32 cellular contexts compared by ENCODE assay signal in genomic region chr7:1286946-1287628, GRCh38. TPM values are rescaled to one million over a fixed set of nuclear protein-coding genes. Genes with fewer than 3 reads are reported as not detected.
"Had no signal": no experiment of that assay in that cellular context is flagged by ENCODE, and none has a peak within 500 bp of the region (broad histone marks: within the 10 kb centered on the region; RNA-seq: fewer than 3 reads in every experiment).

No MANE protein-coding gene starts in this region.

- H3K9me3 ChIP-seq: sigmoid colon, upper lobe of right lung had no signal

- H3K27ac ChIP-seq: cardiac muscle cell, sigmoid colon, upper lobe of right lung, WERI-Rb-1 had no signal

- H3K9me3 Mint-ChIP-seq: activated naive CD4-positive, alpha-beta T cell treated with anti-CD3 and anti-CD28 coated beads, Interleukin-2, amount 10 ng/mL, durations not matched to agents 7 days and 5 days; activated T-helper 1 cell treated with anti-CD3 and anti-CD28 coated beads, Interleukin-12 subunit alpha, Interleukin-12 subunit beta, Interleukin-2, Interleukin-4 antibody, amounts not matched to agents 30 ng/mL and 10 ng/mL and 1 ng/mL, durations not matched to agents 14 hours and 24 hours and 36 hours; effector memory CD8-positive, alpha-beta T cell; immature natural killer cell; mesothelial cell of epicardium; neural crest cell; stimulated activated memory B cell treated with anti-CD40 and anti-IgM and Interleukin-4, amounts not matched to agents 10 μg/mL and 1 μg/mL and 100 μg/mL, for 72 hours; stimulated activated naive CD8-positive, alpha-beta T cell treated with anti-CD3 and anti-CD28 coated beads, Interleukin-15, amount 100 ng/mL, for 72 hours had no signal

- H3K36me3 Mint-ChIP-seq: activated naive CD4-positive, alpha-beta T cell treated with anti-CD3 and anti-CD28 coated beads, Interleukin-2, amount 10 ng/mL, durations not matched to agents 7 days and 5 days; brain; immature natural killer cell; mesothelial cell of epicardium; naive B cell; stimulated activated memory B cell treated with anti-CD40 and anti-IgM and Interleukin-4, amounts not matched to agents 10 μg/mL and 1 μg/mL and 100 μg/mL, for 72 hours had no signal

- DNase-seq: activated CD4-positive, alpha-beta T cell treated with anti-CD3 and anti-CD28 coated beads for 48 hours; activated CD4-positive, alpha-beta T cell treated with anti-CD3 and anti-CD28 coated beads, Interleukin-2, amount 50 U/mL, for 48 hours; activated CD8-positive, alpha-beta memory T cell treated with anti-CD3 and anti-CD28 coated beads for 24 hours; activated gamma-delta T cell; activated naive CD4-positive, alpha-beta T cell treated with anti-CD3 and anti-CD28 coated beads, Interleukin-2, amount 10 ng/mL, durations not matched to agents 7 days and 5 days; cortex of kidney; effector memory CD8-positive, alpha-beta T cell; erythroblast; immature natural killer cell; naive B cell; sigmoid colon; small intestine; stimulated activated CD4-positive, alpha-beta T cell treated with anti-CD3 and anti-CD28 coated beads, Interleukin-1b, Interleukin-23, amount 100 ng/mL, for 48 hours; stimulated activated CD4-positive, alpha-beta T cell treated with anti-CD3 and anti-CD28 coated beads, Interleukin-4, amount 100 ng/mL, for 4 hours; stimulated activated CD8-positive, alpha-beta memory T cell treated with anti-CD3 and anti-CD28 coated beads, Interleukin-4, amount 100 ng/mL, for 48 hours; stimulated activated naive CD8-positive, alpha-beta T cell treated with anti-CD3 and anti-CD28 coated beads, Interleukin-15, amount 100 ng/mL, for 72 hours; T-helper 17 cell; T1000; upper lobe of right lung; WERI-Rb-1 had no signal

- H3K27me3 ChIP-seq: cardiac muscle cell had no signal

- H3K4me3 ChIP-seq: cardiac muscle cell, sigmoid colon, upper lobe of right lung had no signal

- H3K4me3 Mint-ChIP-seq: activated naive CD4-positive, alpha-beta T cell treated with anti-CD3 and anti-CD28 coated beads, Interleukin-2, amount 10 ng/mL, durations not matched to agents 7 days and 5 days; activated T-helper 1 cell treated with anti-CD3 and anti-CD28 coated beads, Interleukin-12 subunit alpha, Interleukin-12 subunit beta, Interleukin-2, Interleukin-4 antibody, amounts not matched to agents 30 ng/mL and 10 ng/mL and 1 ng/mL, durations not matched to agents 14 hours and 24 hours and 36 hours; brain; immature natural killer cell; mesothelial cell of epicardium; neural crest cell; stimulated activated memory B cell treated with anti-CD40 and anti-IgM and Interleukin-4, amounts not matched to agents 10 μg/mL and 1 μg/mL and 100 μg/mL, for 72 hours; stimulated activated naive CD8-positive, alpha-beta T cell treated with anti-CD3 and anti-CD28 coated beads, Interleukin-15, amount 100 ng/mL, for 72 hours; T-helper 17 cell had no signal

- ATAC-seq: activated CD4-positive, CD25-positive, alpha-beta regulatory T cell treated with anti-CD3 and anti-CD28 coated beads, Interleukin-2, amount 50 U/mL, for 24 hours; effector memory CD8-positive, alpha-beta T cell; SK-N-SH treated with all-trans-retinoic acid at 6 μM for 48 hours; stimulated activated memory B cell treated with anti-CD40 and anti-IgM and Interleukin-4, amounts not matched to agents 10 μg/mL and 1 μg/mL and 100 μg/mL, for 72 hours; stimulated activated naive CD8-positive, alpha-beta T cell treated with anti-CD3 and anti-CD28 coated beads, Interleukin-15, amount 100 ng/mL, for 72 hours; T-helper 17 cell; upper lobe of right lung had no signal

- H3K36me3 ChIP-seq: cardiac muscle cell, sigmoid colon, upper lobe of right lung, WERI-Rb-1 had no signal

- H3K27ac Mint-ChIP-seq: activated naive CD4-positive, alpha-beta T cell treated with anti-CD3 and anti-CD28 coated beads, Interleukin-2, amount 10 ng/mL, durations not matched to agents 7 days and 5 days; activated T-helper 1 cell treated with anti-CD3 and anti-CD28 coated beads, Interleukin-12 subunit alpha, Interleukin-12 subunit beta, Interleukin-2, Interleukin-4 antibody, amounts not matched to agents 30 ng/mL and 10 ng/mL and 1 ng/mL, durations not matched to agents 14 hours and 24 hours and 36 hours; effector memory CD8-positive, alpha-beta T cell; immature natural killer cell; mesothelial cell of epicardium; naive B cell; stimulated activated memory B cell treated with anti-CD40 and anti-IgM and Interleukin-4, amounts not matched to agents 10 μg/mL and 1 μg/mL and 100 μg/mL, for 72 hours; T-helper 17 cell had no signal

- FAIRE-seq: small intestine had no signal

RNA-seq across cellular contexts. Expression of gene UNCX, which starts 54.4 kb away (rescaled TPM):
- total RNA-seq: activated T-helper 1 cell treated with anti-CD3 and anti-CD28 coated beads, Interleukin-12 subunit alpha, Interleukin-12 subunit beta, Interleukin-2, Interleukin-4 antibody, amounts not matched to agents 30 ng/mL and 10 ng/mL and 1 ng/mL, durations not matched to agents 14 hours and 24 hours and 36 hours; fibroblast of lung; fibroblast of villous mesenchyme; liver; mesothelial cell of epicardium; omental fat pad; sigmoid colon; T-helper 17 cell; upper lobe of right lung had no signal
